17 cellular contexts compared by ENCODE assay signal in the genomic region with DNA sequence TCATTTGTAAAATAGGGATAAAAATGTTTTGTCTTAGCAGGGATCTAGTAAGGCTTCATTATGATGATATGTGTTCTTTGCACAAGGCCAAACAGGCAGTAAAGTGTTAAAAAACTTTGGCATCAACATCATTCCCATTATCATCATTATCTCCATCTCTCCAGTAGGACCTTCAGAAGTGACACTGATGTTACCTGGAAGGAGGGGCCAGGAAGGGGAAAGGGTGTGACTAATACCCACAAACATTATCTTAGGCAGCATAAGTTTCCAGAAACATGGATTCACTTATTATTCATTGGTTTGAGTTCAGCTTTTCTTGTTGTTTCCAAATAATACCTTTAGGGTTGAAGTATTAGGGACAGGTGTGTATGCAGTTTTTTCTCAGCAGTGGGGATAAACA.
A peak's percentile ranks its signal among the peaks of the same experiment; 100 is the strongest.
DNase-seq lines count a peak whose midpoint lies in the region; FAIRE-seq and TF ChIP-seq lines count a peak whose summit lies in the region.
"Had no signal": no experiment of that assay in that cellular context is flagged by ENCODE, and none has a peak within 500 bp of the region (broad histone marks: within the 10 kb centered on the region; RNA-seq: fewer than 3 reads in every experiment).

No MANE protein-coding gene starts in this region.

- BruUV-seq in MCF 10A (replicated peaks; lab: Mats Ljungman, UMichigan): no TSS peak

- no peak overlapping the region for H4K8ac ChIP-seq in mesenchymal stem cell (ENCODE audit: low read length)

- H3K36me3 ChIP-seq in breast epithelium (no peaks in the 10 kb centered on the region), astrocyte (ENCODE audit: insufficient read depth, low read length) (no peaks in the 10 kb centered on the region), mesenchymal stem cell (ENCODE audit: control insufficient read depth in 1 of 2, insufficient read depth in 2 of 2, low read depth in 1 of 2, low read length in 2 of 2) (no peaks in the 10 kb centered on the region)
- H3K36me3 ChIP-seq: BLaER1, HAP-1 had no signal

- peaks cover 18% of the 10 kb centered on the region for H4K20me1 ChIP-seq in astrocyte (ENCODE audit: insufficient read depth, low read length)
- H4K20me1 ChIP-seq: BLaER1 had no signal

- H3K36me3 Mint-ChIP-seq in MCF 10A (ENCODE audit: insufficient read depth, unreplicated experiment) (peaks cover 6% of the 10 kb centered on the region), astrocyte (ENCODE audit: low read depth, unreplicated experiment) (no peaks in the 10 kb centered on the region), HFFc6 (ENCODE audit: low read depth) (peaks cover 7% of the 10 kb centered on the region)
- H3K36me3 Mint-ChIP-seq: CD8-positive, alpha-beta memory T cell had no signal

- H3K4me3 Mint-ChIP-seq in MCF 10A (ENCODE audit: unreplicated experiment) (no peak overlapping the region), astrocyte (ENCODE audit: unreplicated experiment) (no peak overlapping the region), HFFc6 (no peak overlapping the region)
- H3K4me3 Mint-ChIP-seq: CD8-positive, alpha-beta memory T cell; GM23338 had no signal

- H3K9me3 ChIP-seq in breast epithelium: no peaks in the 10 kb centered on the region
- H3K9me3 ChIP-seq in astrocyte (ENCODE audit: insufficient read depth, low read depth, low read length): no peaks in the 10 kb centered on the region
- H3K9me3 ChIP-seq in mesenchymal stem cell (ENCODE audit: control insufficient read depth, low read length): no peaks in the 10 kb centered on the region
- H3K9me3 ChIP-seq: BLaER1, Caco-2, HAP-1 had no signal

- H3K4me1 ChIP-seq in breast epithelium: no peaks in the 10 kb centered on the region
- peaks cover 9% of the 10 kb centered on the region for H3K4me1 ChIP-seq in astrocyte (ENCODE audit: insufficient read depth, low read length)
- peaks cover 3% of the 10 kb centered on the region for H3K4me1 ChIP-seq in mesenchymal stem cell (ENCODE audit: control insufficient read depth, insufficient read depth, low read depth, low read length)
- H3K4me1 ChIP-seq: BLaER1, HAP-1 had no signal

- no peak overlapping the region for H3K4ac ChIP-seq in mesenchymal stem cell (ENCODE audit: low read depth in 1 of 2, low read length in 2 of 2)

- H3K18ac ChIP-seq in mesenchymal stem cell (ENCODE audit: low read depth in 1 of 2, low read length in 2 of 2): no peak overlapping the region

- H2AFZ ChIP-seq in astrocyte (ENCODE audit: low read depth, low read length): no peak overlapping the region
- H2AFZ ChIP-seq in mesenchymal stem cell (ENCODE audit: low read depth, low read length): no peak overlapping the region
- H2AFZ ChIP-seq: GM23338 had no signal

- no peak for TF ChIP-seq POLR2A in breast epithelium (IDR thresholded peaks at IDR 0.05)

- no peak overlapping the region for H2AK5ac ChIP-seq in mesenchymal stem cell (ENCODE audit: low read length, severe bottlenecking)

- intact Hi-C loops in MCF 10A (cut with micrococcal nuclease): no loop called here
- intact Hi-C loops in breast epithelium (cut with DNase I; ENCODE audit: low total_unique reads): no loop called here

- H3K23ac ChIP-seq in mesenchymal stem cell (ENCODE audit: low read length in 2 of 2): no peak overlapping the region

- H3K27me3 Mint-ChIP-seq in MCF 10A (ENCODE audit: insufficient read depth, unreplicated experiment) (no peaks in the 10 kb centered on the region), astrocyte (ENCODE audit: low read depth, unreplicated experiment) (no peaks in the 10 kb centered on the region), HFFc6 (ENCODE audit: insufficient read depth) (no peaks in the 10 kb centered on the region; the same call in 1 of the 2 replicates)
- H3K27me3 Mint-ChIP-seq: CD8-positive, alpha-beta memory T cell had no signal

- H3K9ac ChIP-seq in astrocyte (ENCODE audit: low read length) (no peak overlapping the region), mesenchymal stem cell (ENCODE audit: low read length) (no peak overlapping the region)
- H3K9ac ChIP-seq: BLaER1 had no signal

- H3K27ac ChIP-seq in breast epithelium (no peak overlapping the region), astrocyte (ENCODE audit: low read depth, low read length) (no peak overlapping the region), mesenchymal stem cell (ENCODE audit: low read length, poor library complexity, severe bottlenecking) (no peak overlapping the region)
- H3K27ac ChIP-seq: BLaER1 had no signal

- peak; percentile 17 for DNase-seq in MCF 10A (ENCODE audit: unreplicated experiment)
- no peak for DNase-seq in breast epithelium (ENCODE audit: low spot score in 2 of 2)
- no peak for DNase-seq in astrocyte (ENCODE audit: low read depth)
- peak; percentile 18 for DNase-seq in fibroblast of mammary gland (ENCODE audit: low read depth)
- no peak for DNase-seq in UCSD-AML1 (lab: John Stamatoyannopoulos, UW; ENCODE audit: unreplicated experiment)
- DNase-seq in mesenchymal stem cell: no peak
- no peak for DNase-seq in HFFc6
- DNase-seq in NCI-H1092 (lab: John Stamatoyannopoulos, UW): no peak
- DNase-seq: 8988T; AML-193; Caco-2; CD8-positive, alpha-beta memory T cell; DND-41; GF-D8 had no signal

- H2BK15ac ChIP-seq in mesenchymal stem cell (ENCODE audit: low read depth, poor library complexity, severe bottlenecking): no peak overlapping the region

- H3K79me1 ChIP-seq in mesenchymal stem cell (replicated peaks; ENCODE audit: low read length, poor library complexity, severe bottlenecking): peaks cover 13% of the 10 kb centered on the region

- H3K4me3 ChIP-seq in breast epithelium (no peak overlapping the region), astrocyte (ENCODE audit: insufficient read depth, low read depth, low read length) (no peak overlapping the region), fibroblast of mammary gland (ENCODE audit: control insufficient read depth, low read depth, low read length) (no peak overlapping the region), mesenchymal stem cell (ENCODE audit: insufficient read depth in 1 of 2, low read depth in 1 of 2, low read length in 2 of 2) (no peak overlapping the region)
- H3K4me3 ChIP-seq: BLaER1, GM23338, HAP-1 had no signal

- H3K9me3 Mint-ChIP-seq in MCF 10A (ENCODE audit: unreplicated experiment): no peaks in the 10 kb centered on the region
- H3K9me3 Mint-ChIP-seq in astrocyte (ENCODE audit: unreplicated experiment): no peaks in the 10 kb centered on the region
- peaks cover 3% of the 10 kb centered on the region; the same call in 1 of the 2 replicates for H3K9me3 Mint-ChIP-seq in HFFc6
- H3K9me3 Mint-ChIP-seq: GM23338 had no signal

- no peaks in the 10 kb centered on the region for H3K79me2 ChIP-seq in astrocyte (ENCODE audit: insufficient read depth, low read length)

- CTCF ChIA-PET in MCF 10A (lab: Yijun Ruan, JAX): interaction anchor here (0.6 kb wide), 1 partner anchor 178 kb away, joined by 5 read pairs; no protein-coding TSS in a partner anchor

- no peak overlapping the region for H2BK120ac ChIP-seq in mesenchymal stem cell (ENCODE audit: low read depth, low read length)

- H3K27me3 ChIP-seq in breast epithelium (no peaks in the 10 kb centered on the region), astrocyte (ENCODE audit: insufficient read depth, low read length) (no peaks in the 10 kb centered on the region), mesenchymal stem cell (ENCODE audit: control insufficient read depth in 1 of 2, insufficient read depth in 1 of 2, low read length in 2 of 2) (no peaks in the 10 kb centered on the region)
- H3K27me3 ChIP-seq: BLaER1 had no signal

- peaks cover 42% of the 10 kb centered on the region for H3K4me1 Mint-ChIP-seq in MCF 10A (ENCODE audit: insufficient read depth, unreplicated experiment)
- H3K4me1 Mint-ChIP-seq in astrocyte (ENCODE audit: low read depth, unreplicated experiment): peaks cover 15% of the 10 kb centered on the region
- peaks cover 48% of the 10 kb centered on the region for H3K4me1 Mint-ChIP-seq in HFFc6 (ENCODE audit: low read depth)
- H3K4me1 Mint-ChIP-seq: CD8-positive, alpha-beta memory T cell had no signal

- H4K91ac ChIP-seq in mesenchymal stem cell (ENCODE audit: low read length): no peak overlapping the region

- peak; percentile 56 for FAIRE-seq in astrocyte (lab: Jason Lieb, UNC)

- H3K27ac Mint-ChIP-seq in MCF 10A (ENCODE audit: low read depth, unreplicated experiment): no peak overlapping the region
- H3K27ac Mint-ChIP-seq in astrocyte (ENCODE audit: unreplicated experiment): no peak overlapping the region
- H3K27ac Mint-ChIP-seq in HFFc6: no peak overlapping the region
- H3K27ac Mint-ChIP-seq: CD8-positive, alpha-beta memory T cell; GM23338 had no signal

- POLR2A ChIA-PET in MCF 10A (lab: Yijun Ruan, JAX): no interaction called here

- TF ChIP-seq CTCF in MCF 10A (IDR thresholded peaks at IDR 0.05; ENCODE audit: unreplicated experiment): no peak
- TF ChIP-seq CTCF in breast epithelium (IDR thresholded peaks at IDR 0.05): no peak
- no peak for TF ChIP-seq CTCF in astrocyte (IDR thresholded peaks at IDR 0.05; ENCODE audit: insufficient read depth, low read depth, low read length)
- no peak for TF ChIP-seq CTCF in fibroblast of mammary gland (conservative IDR thresholded peaks at IDR 0.05; ENCODE audit: control insufficient read depth, insufficient read depth, low read depth, low read length)
- no peak for TF ChIP-seq CTCF in HFFc6 (IDR thresholded peaks at IDR 0.05)

- H2BK5ac ChIP-seq in mesenchymal stem cell (ENCODE audit: low read depth, low read length, poor library complexity, severe bottlenecking): no peak overlapping the region

- H3K4me2 ChIP-seq in astrocyte (ENCODE audit: low read length) (no peak overlapping the region), mesenchymal stem cell (ENCODE audit: low read length, poor library complexity, severe bottlenecking) (no peak overlapping the region)
- H3K4me2 ChIP-seq: BLaER1, GM23338 had no signal

- H2BK12ac ChIP-seq in mesenchymal stem cell (ENCODE audit: low read length in 2 of 2): no peak overlapping the region

- no peak overlapping the region for H3K14ac ChIP-seq in mesenchymal stem cell (ENCODE audit: low read length in 2 of 2)

Comparison
In these comparisons a context has a peak if more than half of its experiments do, and no peak if none do; other contexts are left out.
1. DNase-seq: peak in MCF 10A (single experiment) and fibroblast of mammary gland (single experiment); none in breast epithelium (0 of 2), astrocyte (single experiment), UCSD-AML1 (single experiment), mesenchymal stem cell (single experiment), HFFc6 (single experiment) and NCI-H1092 (single experiment).